ENCODE assay signal across 8 cellular contexts in genomic region chr22:40512426-40513136, GRCh38.
A peak's percentile ranks its signal among the peaks of the same experiment; 100 is the strongest.
DNase-seq lines count a peak whose midpoint lies in the region; TF ChIP-seq lines count a peak whose summit lies in the region.

No MANE protein-coding gene starts in this region.

- H3K9me3 ChIP-seq in osteoblast (ENCODE audit: low read depth, low read length) = no peaks in the 10 kb centered on the region

- H3K4me1 ChIP-seq in osteoblast (ENCODE audit: insufficient read depth, low read length) = peaks cover 50% of the 10 kb centered on the region

- H3K27me3 ChIP-seq in osteoblast (ENCODE audit: insufficient read depth, low read length) = no peaks in the 10 kb centered on the region

- no peaks in the 10 kb centered on the region for H3K36me3 ChIP-seq in osteoblast (ENCODE audit: insufficient read depth, low read length)

- H3K79me2 ChIP-seq in osteoblast (ENCODE audit: insufficient read depth, low read length) = peaks cover 41% of the 10 kb centered on the region

- no peak overlapping the region for H2AFZ ChIP-seq in osteoblast (ENCODE audit: low read length)

- no peak for TF ChIP-seq CTCF in AG10803 (conservative IDR thresholded peaks at IDR 0.05; ENCODE audit: low read length)
- TF ChIP-seq CTCF in osteoblast (IDR thresholded peaks at IDR 0.05; ENCODE audit: extremely low read depth, low read depth, low read length) = no peak

- H3K27ac ChIP-seq in osteoblast (ENCODE audit: low read depth, low read length) = peak overlapping the region; percentile 97

- peak overlapping the region; percentile 44 for H3K4me2 ChIP-seq in osteoblast (ENCODE audit: insufficient read depth, low read length)

- DNase-seq in AG10803 (ENCODE audit: low read depth) (peak; percentile 100), NCI-H69 (lab: John Stamatoyannopoulos, UW) (peak; percentile 64), fibroblast of gingiva (ENCODE audit: low read depth) (peak; percentile 99), osteoblast (ENCODE audit: insufficient read length, low spot score, missing footprints) (peak; percentile 88), HT-29 (ENCODE audit: low spot score) (no peak), NCI-H128 (lab: John Stamatoyannopoulos, UW; ENCODE audit: unreplicated experiment) (no peak), NCI-H2196 treated with DMSO at 0.1 percent for 48 hours (lab: John Stamatoyannopoulos, UW; ENCODE audit: unreplicated experiment) (no peak)
- DNase-seq in central memory CD4-positive, alpha-beta T cell = no peak

- H3K4me3 ChIP-seq in AG10803 (ENCODE audit: low read length) (no peak overlapping the region), osteoblast (ENCODE audit: insufficient read depth, low read length) (no peak overlapping the region)

- H4K20me1 ChIP-seq in osteoblast (ENCODE audit: insufficient read depth, low read length) = no peaks in the 10 kb centered on the region

Comparison
In these comparisons a context has a peak if more than half of its experiments do, and no peak if none do; other contexts are left out.
1. DNase-seq: peak in AG10803 (single experiment), NCI-H69 (single experiment), fibroblast of gingiva (single experiment) and osteoblast (single experiment); none in HT-29 (single experiment), central memory CD4-positive, alpha-beta T cell (single experiment), NCI-H128 (single experiment) and NCI-H2196 treated with DMSO at 0.1 percent for 48 hours (single experiment).